In genomic region chr17:59620064-59620359, GRCh38 we compare ENCODE assay signal across 8 cellular contexts. TPM values are rescaled to one million over a fixed set of nuclear protein-coding genes. Genes with fewer than 3 reads are reported as not detected.
DNase-seq lines count a peak whose midpoint lies in the region; ATAC-seq and TF ChIP-seq lines count a peak whose summit lies in the region.

No MANE protein-coding gene starts in this region.

- peak overlapping the region; percentile 70 for H3K4me2 ChIP-seq in BLaER1

- no peaks in the 10 kb centered on the region for H3K9me3 Mint-ChIP-seq in natural killer cell

- H3K4me1 ChIP-seq in BLaER1 (peaks cover 69% of the 10 kb centered on the region), HUES64 (ENCODE audit: insufficient read depth, low read length) (peaks cover 40% of the 10 kb centered on the region)

- intact Hi-C loops in natural killer cell (cut with micrococcal nuclease): no loop called here

- peak overlapping the region; percentile 93 for H3K4me3 Mint-ChIP-seq in natural killer cell

- H3K27ac ChIP-seq in BLaER1 (peak overlapping the region; percentile 99), HUES64 (ENCODE audit: low read depth, low read length) (peak overlapping the region; percentile 98), cingulate gyrus (ENCODE audit: low read depth, low read length) (peak overlapping the region; percentile 99)

- DNase-seq in natural killer cell (no peak), AML-193 (lab: John Stamatoyannopoulos, UW) (no peak)

- H3K27me3 ChIP-seq in BLaER1 (no peaks in the 10 kb centered on the region), HUES64 (ENCODE audit: insufficient read depth, low read length) (no peaks in the 10 kb centered on the region)

- H4K20me1 ChIP-seq in BLaER1: peaks cover 45% of the 10 kb centered on the region

- no peak for TF ChIP-seq CTCF in natural killer cell (IDR thresholded peaks at IDR 0.05)

- H3K9ac ChIP-seq in BLaER1 (peak overlapping the region; percentile 98), HUES64 (ENCODE audit: low read depth, low read length) (peak overlapping the region; percentile 97)

- ATAC-seq in natural killer cell (no peak), HG03432 (IDR thresholded peaks at IDR 0.05; ENCODE audit: unreplicated experiment) (no peak), GM18519 (IDR thresholded peaks at IDR 0.05; ENCODE audit: low FRiP score, unreplicated experiment) (no peak), GM21447 (IDR thresholded peaks at IDR 0.05; ENCODE audit: unreplicated experiment) (no peak)

- no peaks in the 10 kb centered on the region for H3K27me3 Mint-ChIP-seq in natural killer cell (ENCODE audit: low read depth in 2 of 2)

- WGBS in HUES64: under 1% methylated on average over 13 of the region's 13 CpGs

- H3K36me3 ChIP-seq in BLaER1 (peaks cover 12% of the 10 kb centered on the region; the same call in 1 of the 2 replicates), HUES64 (ENCODE audit: insufficient read depth, low read length) (0 out of 2 replicates have a peak, but pooled peaks cover 11% of the 10 kb centered on the region)

- H3K9me3 ChIP-seq in BLaER1 (no peaks in the 10 kb centered on the region), HUES64 (ENCODE audit: insufficient read depth, low read depth, low read length) (no peaks in the 10 kb centered on the region)

- peak overlapping the region; percentile 92 for H3K4me3 ChIP-seq in BLaER1
- peak overlapping the region; percentile 85 for H3K4me3 ChIP-seq in HUES64 (ENCODE audit: low read length)

- peak overlapping the region; percentile 94 to 100 for H3K27ac Mint-ChIP-seq in natural killer cell

- no peaks in the 10 kb centered on the region for H3K36me3 Mint-ChIP-seq in natural killer cell

- H3K4me1 Mint-ChIP-seq in natural killer cell: peaks cover 45 to 52% of the 10 kb centered on the region in 2 donors

RNA-seq across cellular contexts. Expression of gene CLTC, which starts 0.3 kb away (rescaled TPM):
- polyA plus RNA-seq in HUES64 (2013, experiment 1 of 2): 179 TPM
- 167 TPM for polyA plus RNA-seq in HUES64 (2013, experiment 2 of 2)
- total RNA-seq in natural killer cell: 100 to 1,000 TPM; 116 to 127 (median 117) TPM

RNA-seq across cellular contexts. Expression of gene DHX40, which starts 54.6 kb away (rescaled TPM):
- 29.5 TPM for polyA plus RNA-seq in HUES64 (2013, experiment 1 of 2)
- 32.8 TPM for polyA plus RNA-seq in HUES64 (2013, experiment 2 of 2)
- 10 to 100 TPM; 43.0 to 47.4 (median 46.6) TPM for total RNA-seq in natural killer cell
